Comparison of ENCODE assay signal across 18 cellular contexts in genomic region chr7:80481196-80481884, GRCh38. TPM values are rescaled to one million over a fixed set of nuclear protein-coding genes. Genes with fewer than 3 reads are reported as not detected.
DNase-seq lines count a peak whose midpoint lies in the region; ATAC-seq and TF ChIP-seq lines count a peak whose summit lies in the region.
"Had no signal": no experiment of that assay in that cellular context is flagged by ENCODE, and none has a peak within 500 bp of the region (broad histone marks: within the 10 kb centered on the region; RNA-seq: fewer than 3 reads in every experiment).

No MANE protein-coding gene starts in this region.

- CTCF ChIA-PET in MCF 10A (lab: Yijun Ruan, JAX), result interaction anchor here (0.6 to 1.7 kb wide), 3 partner anchors 25 to 177 kb away, joined by 3 to 4 read pairs (median 4); no protein-coding TSS in a partner anchor

- H3K27ac Mint-ChIP-seq in MCF 10A (ENCODE audit: low read depth, unreplicated experiment), result peak overlapping the region; percentile 89
- H3K27ac Mint-ChIP-seq: IgD-negative memory B cell; natural killer cell treated with Interleukin-12 subunit alpha and Interleukin-12 subunit beta and Interleukin-15 and Interleukin-18, amount 100 ng/mL, for 72 hours; T-helper 1 cell treated with Interleukin-12 subunit alpha and Interleukin-12 subunit beta and Interleukin-4 antibody, amounts not matched to agents 30 μg/mL and 1 μg/mL, for 36 hours had no signal

- H3K4me3 ChIP-seq in breast epithelium, result no peak overlapping the region
- H3K4me3 ChIP-seq in thyroid gland (replicated peaks in 1 of 3), result no peak overlapping the region
- H3K4me3 ChIP-seq: cardiac muscle cell, transverse colon had no signal

- no peaks in the 10 kb centered on the region for H3K4me1 ChIP-seq in breast epithelium
- H3K4me1 ChIP-seq in thyroid gland, result peaks cover 13% of the 10 kb centered on the region in 2 donors
- H3K4me1 ChIP-seq: transverse colon had no signal

- H3K4me3 Mint-ChIP-seq in MCF 10A (ENCODE audit: unreplicated experiment), result no peak overlapping the region
- H3K4me3 Mint-ChIP-seq: IgD-negative memory B cell; natural killer cell treated with Interleukin-12 subunit alpha and Interleukin-12 subunit beta and Interleukin-15 and Interleukin-18, amount 100 ng/mL, for 72 hours; T-helper 1 cell treated with Interleukin-12 subunit alpha and Interleukin-12 subunit beta and Interleukin-4 antibody, amounts not matched to agents 30 μg/mL and 1 μg/mL, for 36 hours had no signal

- H3K27ac ChIP-seq in breast epithelium, result no peak overlapping the region
- H3K27ac ChIP-seq in thyroid gland, result peak overlapping the region in 1 of 3 donors; percentile 3
- H3K27ac ChIP-seq: cardiac muscle cell, transverse colon had no signal

- intact Hi-C loops in MCF 10A (cut with micrococcal nuclease), result no loop called here
- intact Hi-C loops in breast epithelium (cut with DNase I; ENCODE audit: low total_unique reads), result no loop called here
- intact Hi-C loops in thyroid gland (cut with DNase I), result no loop called here

- TF ChIP-seq CTCF in MCF 10A (IDR thresholded peaks at IDR 0.05; ENCODE audit: unreplicated experiment) (no peak), breast epithelium (IDR thresholded peaks at IDR 0.05) (no peak), thyroid gland (IDR thresholded peaks at IDR 0.05) (no peak)

- H3K9me3 Mint-ChIP-seq in MCF 10A (ENCODE audit: unreplicated experiment), result peaks cover 7% of the 10 kb centered on the region
- H3K9me3 Mint-ChIP-seq: T-helper 1 cell treated with Interleukin-12 subunit alpha and Interleukin-12 subunit beta and Interleukin-4 antibody, amounts not matched to agents 30 μg/mL and 1 μg/mL, for 36 hours had no signal

- H3K27me3 Mint-ChIP-seq in MCF 10A (ENCODE audit: insufficient read depth, unreplicated experiment), result no peaks in the 10 kb centered on the region
- H3K27me3 Mint-ChIP-seq: IgD-negative memory B cell; natural killer cell treated with Interleukin-12 subunit alpha and Interleukin-12 subunit beta and Interleukin-15 and Interleukin-18, amount 100 ng/mL, for 72 hours had no signal

- POLR2A ChIA-PET in MCF 10A (lab: Yijun Ruan, JAX), result interaction anchor here (0.6 to 1.6 kb wide), 7 partner anchors 9 to 326 kb away, joined by 3 to 8 read pairs (median 3); no protein-coding TSS in a partner anchor

- ATAC-seq in SK-N-SH treated with all-trans-retinoic acid at 6 μM for 48 hours (peak; percentile 74), GM21825 (IDR thresholded peaks at IDR 0.05; ENCODE audit: unreplicated experiment) (no peak)
- ATAC-seq: natural killer cell treated with Interleukin-12 subunit alpha and Interleukin-12 subunit beta and Interleukin-15 and Interleukin-18, amount 100 ng/mL, for 72 hours had no signal

- no peaks in the 10 kb centered on the region for H3K36me3 ChIP-seq in breast epithelium
- no peaks in the 10 kb centered on the region for H3K36me3 ChIP-seq in thyroid gland
- H3K36me3 ChIP-seq: cardiac muscle cell, transverse colon had no signal

- peaks cover 16% of the 10 kb centered on the region for H3K36me3 Mint-ChIP-seq in MCF 10A (ENCODE audit: insufficient read depth, unreplicated experiment)
- H3K36me3 Mint-ChIP-seq: IgD-negative memory B cell; natural killer cell treated with Interleukin-12 subunit alpha and Interleukin-12 subunit beta and Interleukin-15 and Interleukin-18, amount 100 ng/mL, for 72 hours had no signal

- H3K9me3 ChIP-seq in breast epithelium, result no peaks in the 10 kb centered on the region
- no peaks in the 10 kb centered on the region for H3K9me3 ChIP-seq in thyroid gland
- H3K9me3 ChIP-seq: transverse colon had no signal

- no peak for TF ChIP-seq POLR2A in breast epithelium (IDR thresholded peaks at IDR 0.05)
- TF ChIP-seq POLR2A in thyroid gland (IDR thresholded peaks at IDR 0.05), result no peak

- H3K27me3 ChIP-seq in breast epithelium (no peaks in the 10 kb centered on the region), thyroid gland (no peaks in the 10 kb centered on the region)
- H3K27me3 ChIP-seq: cardiac muscle cell, transverse colon had no signal

- H3K4me1 Mint-ChIP-seq in MCF 10A (ENCODE audit: insufficient read depth, unreplicated experiment), result peaks cover 31% of the 10 kb centered on the region
- H3K4me1 Mint-ChIP-seq: IgD-negative memory B cell had no signal

- no TSS peak for BruUV-seq in MCF 10A (replicated peaks; lab: Mats Ljungman, UMichigan)

- WGBS in thyroid gland, 2 donors, result 30 to 42% methylated on average over 2 of the region's 2 CpGs

- no peak for DNase-seq in MCF 10A (ENCODE audit: unreplicated experiment)
- no peak for DNase-seq in breast epithelium (ENCODE audit: low spot score in 2 of 2)
- peak; percentile 56 for DNase-seq in iris pigment epithelial cell (ENCODE audit: low read depth)
- DNase-seq in thyroid gland, result peak; percentile 6 to 8
- DNase-seq in RKO (ENCODE audit: low spot score), result no peak
- DNase-seq in OCI-M2 (lab: John Stamatoyannopoulos, UW; ENCODE audit: unreplicated experiment), result no peak
- DNase-seq: 8988T; activated CD4-positive, alpha-beta T cell treated with anti-CD3 and anti-CD28 coated beads, Interleukin-2, amount 50 U/mL, for 4 hours; Calu3; H7; NCI-H1930; transverse colon had no signal

TF ChIP-seq in SK-N-SH treated with all-trans-retinoic acid at 6 μM for 48 hours, 23 proteins besides CTCF, POLR2A, EP300 and RAD21:
- TF ChIP-seq, protein P1, sequence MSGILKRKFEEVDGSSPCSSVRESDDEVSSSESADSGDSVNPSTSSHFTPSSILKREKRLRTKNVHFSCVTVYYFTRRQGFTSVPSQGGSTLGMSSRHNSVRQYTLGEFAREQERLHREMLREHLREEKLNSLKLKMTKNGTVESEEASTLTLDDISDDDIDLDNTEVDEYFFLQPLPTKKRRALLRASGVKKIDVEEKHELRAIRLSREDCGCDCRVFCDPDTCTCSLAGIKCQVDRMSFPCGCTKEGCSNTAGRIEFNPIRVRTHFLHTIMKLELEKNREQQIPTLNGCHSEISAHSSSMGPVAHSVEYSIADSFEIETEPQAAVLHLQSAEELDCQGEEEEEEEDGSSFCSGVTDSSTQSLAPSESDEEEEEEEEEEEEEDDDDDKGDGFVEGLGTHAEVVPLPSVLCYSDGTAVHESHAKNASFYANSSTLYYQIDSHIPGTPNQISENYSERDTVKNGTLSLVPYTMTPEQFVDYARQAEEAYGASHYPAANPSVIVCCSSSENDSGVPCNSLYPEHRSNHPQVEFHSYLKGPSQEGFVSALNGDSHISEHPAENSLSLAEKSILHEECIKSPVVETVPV (CRISPR knock-in tag; IDR thresholded peaks at IDR 0.05), result no peak
- no peak; the same call in 1 of the 2 replicates for TF ChIP-seq PATZ1 (CRISPR knock-in tag; IDR thresholded peaks at IDR 0.05; ENCODE audit: borderline replicate concordance)
- no peak for TF ChIP-seq ZC3H10 (CRISPR knock-in tag; IDR thresholded peaks at IDR 0.05)
- TF ChIP-seq ZFP3 (CRISPR knock-in tag; IDR thresholded peaks at IDR 0.05), result no peak
- TF ChIP-seq ARNTL (CRISPR knock-in tag; IDR thresholded peaks at IDR 0.05; ENCODE audit: borderline replicate concordance, low read depth), result no peak
- TF ChIP-seq, protein P2, sequence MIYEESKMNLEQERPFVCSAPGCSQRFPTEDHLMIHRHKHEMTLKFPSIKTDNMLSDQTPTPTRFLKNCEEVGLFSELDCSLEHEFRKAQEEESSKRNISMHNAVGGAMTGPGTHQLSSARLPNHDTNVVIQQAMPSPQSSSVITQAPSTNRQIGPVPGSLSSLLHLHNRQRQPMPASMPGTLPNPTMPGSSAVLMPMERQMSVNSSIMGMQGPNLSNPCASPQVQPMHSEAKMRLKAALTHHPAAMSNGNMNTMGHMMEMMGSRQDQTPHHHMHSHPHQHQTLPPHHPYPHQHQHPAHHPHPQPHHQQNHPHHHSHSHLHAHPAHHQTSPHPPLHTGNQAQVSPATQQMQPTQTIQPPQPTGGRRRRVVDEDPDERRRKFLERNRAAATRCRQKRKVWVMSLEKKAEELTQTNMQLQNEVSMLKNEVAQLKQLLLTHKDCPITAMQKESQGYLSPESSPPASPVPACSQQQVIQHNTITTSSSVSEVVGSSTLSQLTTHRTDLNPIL (CRISPR knock-in tag; IDR thresholded peaks at IDR 0.05; ENCODE audit: low read depth), result no peak
- TF ChIP-seq ISL1 (CRISPR knock-in tag; IDR thresholded peaks at IDR 0.05), result no peak
- TF ChIP-seq CSDC2 (CRISPR knock-in tag; IDR thresholded peaks at IDR 0.05), result no peak
- no peak for TF ChIP-seq ZNF70 (CRISPR knock-in tag; IDR thresholded peaks at IDR 0.05)
- TF ChIP-seq, protein P3, sequence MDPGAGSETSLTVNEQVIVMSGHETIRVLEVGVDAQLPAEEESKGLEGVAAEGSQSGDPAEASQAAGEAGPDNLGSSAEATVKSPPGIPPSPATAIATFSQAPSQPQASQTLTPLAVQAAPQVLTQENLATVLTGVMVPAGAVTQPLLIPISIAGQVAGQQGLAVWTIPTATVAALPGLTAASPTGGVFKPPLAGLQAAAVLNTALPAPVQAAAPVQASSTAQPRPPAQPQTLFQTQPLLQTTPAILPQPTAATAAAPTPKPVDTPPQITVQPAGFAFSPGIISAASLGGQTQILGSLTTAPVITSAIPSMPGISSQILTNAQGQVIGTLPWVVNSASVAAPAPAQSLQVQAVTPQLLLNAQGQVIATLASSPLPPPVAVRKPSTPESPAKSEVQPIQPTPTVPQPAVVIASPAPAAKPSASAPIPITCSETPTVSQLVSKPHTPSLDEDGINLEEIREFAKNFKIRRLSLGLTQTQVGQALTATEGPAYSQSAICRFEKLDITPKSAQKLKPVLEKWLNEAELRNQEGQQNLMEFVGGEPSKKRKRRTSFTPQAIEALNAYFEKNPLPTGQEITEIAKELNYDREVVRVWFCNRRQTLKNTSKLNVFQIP (CRISPR knock-in tag; IDR thresholded peaks at IDR 0.05; ENCODE audit: borderline replicate concordance, low read depth), result no peak
- TF ChIP-seq TOX (CRISPR knock-in tag; IDR thresholded peaks at IDR 0.05; ENCODE audit: borderline replicate concordance), result no peak
- no peak for TF ChIP-seq ZNF8 (CRISPR knock-in tag; IDR thresholded peaks at IDR 0.05)

RNA-seq across cellular contexts. Expression of gene GNAT3, which starts 30.5 kb away (rescaled TPM):
- not detected in 2 replicates for total RNA-seq in MCF 10A (2022)
- not detected for total RNA-seq in breast epithelium
- not detected for total RNA-seq in thyroid gland
- total RNA-seq: Calu3; cardiac muscle cell; H7; natural killer cell treated with Interleukin-12 subunit alpha and Interleukin-12 subunit beta and Interleukin-15 and Interleukin-18, amount 100 ng/mL, for 72 hours; transverse colon had no signal

Comparison
In these comparisons a context has a peak if more than half of its experiments do, and no peak if none do; other contexts are left out.
1. DNase-seq: peak in iris pigment epithelial cell (single experiment) and thyroid gland (2 of 2); none in MCF 10A (single experiment), breast epithelium (0 of 2), RKO (single experiment) and OCI-M2 (single experiment).